In genomic region chr1:228781801-228782661, GRCh38 we compare ENCODE assay signal across 1 cellular context.
TF ChIP-seq lines count a peak whose summit lies in the region.

No MANE protein-coding gene starts in this region.

TF ChIP-seq in IMR-90, 13 proteins besides CTCF, POLR2A, EP300 and RAD21:
- TF ChIP-seq NFE2L2 (IDR thresholded peaks at IDR 0.05; ENCODE audit: low read depth, low read length) = no peak
- TF ChIP-seq SMC3 (IDR thresholded peaks at IDR 0.05; ENCODE audit: low read depth, low read length) = no peak
- TF ChIP-seq CHD1 (IDR thresholded peaks at IDR 0.05; ENCODE audit: low read depth, low read length) = no peak
- TF ChIP-seq RCOR1 (IDR thresholded peaks at IDR 0.05; ENCODE audit: insufficient replicate concordance, low read length) = no peak
- TF ChIP-seq MXI1 (IDR thresholded peaks at IDR 0.05; ENCODE audit: borderline replicate concordance, low read depth, low read length) = no peak
- no peak for TF ChIP-seq USF2 (IDR thresholded peaks at IDR 0.05; ENCODE audit: low read depth, low read length)
- no peak for TF ChIP-seq FOS (IDR thresholded peaks at IDR 0.05; ENCODE audit: low read depth, low read length)
- no peak for TF ChIP-seq ELK1 (IDR thresholded peaks at IDR 0.05; ENCODE audit: borderline replicate concordance, low read depth, low read length)
- TF ChIP-seq CEBPB (IDR thresholded peaks at IDR 0.05; ENCODE audit: low read depth, low read length) = no peak
- TF ChIP-seq RFX5 (IDR thresholded peaks at IDR 0.05; ENCODE audit: low read depth, low read length) = no peak
- TF ChIP-seq BHLHE40 (IDR thresholded peaks at IDR 0.05; ENCODE audit: low read depth, low read length) = no peak
- TF ChIP-seq MAZ (IDR thresholded peaks at IDR 0.05; ENCODE audit: borderline replicate concordance, low read depth, low read length) = no peak
- no peak for TF ChIP-seq MAFK (IDR thresholded peaks at IDR 0.05; ENCODE audit: low read depth, low read length)
